In genomic region chr2:119369845-119370244, GRCh38 we compare ENCODE assay signal across 28 cellular contexts. TPM values are rescaled to one million over a fixed set of nuclear protein-coding genes. Genes with fewer than 3 reads are reported as not detected.
DNase-seq lines count a peak whose midpoint lies in the region; ATAC-seq and TF ChIP-seq lines count a peak whose summit lies in the region.
"Had no signal": no experiment of that assay in that cellular context is flagged by ENCODE, and none has a peak within 500 bp of the region (broad histone marks: within the 10 kb centered on the region; RNA-seq: fewer than 3 reads in every experiment).

No MANE protein-coding gene starts in this region.

- peaks cover 74% of the 10 kb centered on the region for H3K36me3 Mint-ChIP-seq in activated CD4-positive, alpha-beta memory T cell treated with anti-CD3 and anti-CD28 coated beads, Interleukin-2, amount 10 ng/mL, durations not matched to agents 7 days and 5 days (ENCODE audit: low read depth)
- H3K36me3 Mint-ChIP-seq in activated CD4-positive, alpha-beta memory T cell treated with anti-CD3 and anti-CD28 coated beads for 36 hours: peaks cover 65% of the 10 kb centered on the region
- H3K36me3 Mint-ChIP-seq in T-helper 17 cell (ENCODE audit: low read depth): peaks cover 13% of the 10 kb centered on the region

- H3K9me3 ChIP-seq in T-helper 17 cell (ENCODE audit: control insufficient read depth, low read length, poor library complexity, severe bottlenecking): no peaks in the 10 kb centered on the region
- no peaks in the 10 kb centered on the region for H3K9me3 ChIP-seq in skeletal muscle tissue (ENCODE audit: control insufficient read depth in 3 of 3, low read length in 3 of 3)
- H3K9me3 ChIP-seq in PC-3 (ENCODE audit: low read length): no peaks in the 10 kb centered on the region
- H3K9me3 ChIP-seq: sigmoid colon had no signal

- no peak for TF ChIP-seq CTCF in PC-3 (conservative IDR thresholded peaks at IDR 0.05; ENCODE audit: low read depth, low read length)

- H3K4me1 ChIP-seq in skeletal muscle tissue (ENCODE audit: control insufficient read depth in 3 of 3, insufficient read depth in 3 of 3, low read length in 3 of 3) (peaks cover 34 to 48% (median 36%) of the 10 kb centered on the region in 3 donors), PC-3 (ENCODE audit: insufficient read depth, low read length) (peaks cover 29% of the 10 kb centered on the region)

- intact Hi-C loops in activated CD4-positive, alpha-beta memory T cell treated with anti-CD3 and anti-CD28 coated beads for 36 hours (cut with micrococcal nuclease): loop anchor here (5.0 kb wide), 5 partner anchors 138 to 1558 kb away; partner anchors contain the start of genes CCDC93, DDX18 and EPB41L5
- intact Hi-C loops in PC-3 (cut with micrococcal nuclease): loop anchor here (10.0 kb wide), 1 partner anchor 55 kb away; no protein-coding TSS in a partner anchor

- H3K79me2 ChIP-seq in PC-3 (ENCODE audit: low read length): peaks cover 42% of the 10 kb centered on the region

- ATAC-seq in T-helper 17 cell (no peak), PC-3 (no peak)

- POLR2A ChIA-PET in activated CD4-positive, alpha-beta memory T cell treated with anti-CD3 and anti-CD28 coated beads, Interleukin-2, amount 10 ng/mL, durations not matched to agents 7 days and 5 days (lab: Charles Lee): no interaction called here
- POLR2A ChIA-PET in activated CD4-positive, alpha-beta memory T cell treated with anti-CD3 and anti-CD28 coated beads for 36 hours (lab: Charles Lee): no interaction called here
- POLR2A ChIA-PET in PC-3 (lab: Charles Lee; ENCODE audit: unreplicated experiment): no interaction called here

- H3K36me3 ChIP-seq in skeletal muscle tissue (ENCODE audit: control insufficient read depth in 3 of 3, insufficient read depth in 3 of 3, low read length in 3 of 3) (peaks cover 42 to 52% (median 43%) of the 10 kb centered on the region in 3 donors), PC-3 (ENCODE audit: low read depth, low read length) (peaks cover 52% of the 10 kb centered on the region)

- peaks cover 37% of the 10 kb centered on the region for H3K4me1 Mint-ChIP-seq in activated CD4-positive, alpha-beta memory T cell treated with anti-CD3 and anti-CD28 coated beads, Interleukin-2, amount 10 ng/mL, durations not matched to agents 7 days and 5 days
- H3K4me1 Mint-ChIP-seq in activated CD4-positive, alpha-beta memory T cell treated with anti-CD3 and anti-CD28 coated beads for 36 hours (ENCODE audit: low read depth): peaks cover 24% of the 10 kb centered on the region
- H3K4me1 Mint-ChIP-seq in T-helper 17 cell: peaks cover 36% of the 10 kb centered on the region

- H3F3A ChIP-seq in PC-3 (ENCODE audit: low read length, unreplicated experiment): no peaks in the 10 kb centered on the region

- H3K4me3 ChIP-seq in skeletal muscle tissue (ENCODE audit: low read length in 3 of 3) (peak overlapping the region in 1 of 3 donors; percentile 35), PC-3 (ENCODE audit: low read length) (no peak overlapping the region)
- H3K4me3 ChIP-seq: GM23248, hepatocyte, Peyer's patch, sigmoid colon had no signal

- H3K9me3 Mint-ChIP-seq in activated CD4-positive, alpha-beta memory T cell treated with anti-CD3 and anti-CD28 coated beads, Interleukin-2, amount 10 ng/mL, durations not matched to agents 7 days and 5 days: peaks cover 2% of the 10 kb centered on the region
- H3K9me3 Mint-ChIP-seq in activated CD4-positive, alpha-beta memory T cell treated with anti-CD3 and anti-CD28 coated beads for 36 hours: peaks cover 14% of the 10 kb centered on the region
- H3K9me3 Mint-ChIP-seq: activated naive CD8-positive, alpha-beta T cell treated with anti-CD3 and anti-CD28 coated beads, Interleukin-2, amount 10 ng/mL, durations not matched to agents 7 days and 5 days had no signal

- CTCF ChIA-PET in activated CD4-positive, alpha-beta memory T cell treated with anti-CD3 and anti-CD28 coated beads, Interleukin-2, amount 10 ng/mL, durations not matched to agents 7 days and 5 days (lab: Charles Lee): no interaction called here
- CTCF ChIA-PET in activated CD4-positive, alpha-beta memory T cell treated with anti-CD3 and anti-CD28 coated beads for 36 hours (lab: Charles Lee): no interaction called here
- CTCF ChIA-PET in PC-3 (lab: Charles Lee): no interaction called here

- no peaks in the 10 kb centered on the region for H3K9me2 ChIP-seq in PC-3 (replicated peaks; ENCODE audit: low read length)

- no peak overlapping the region for H3K4me2 ChIP-seq in PC-3 (ENCODE audit: low read length)

- H3K9ac ChIP-seq in skeletal muscle tissue (ENCODE audit: low read depth in 1 of 3, low read length in 3 of 3) (peak overlapping the region in 2 of 3 donors; percentile 17 to 48), PC-3 (ENCODE audit: low read length) (no peak overlapping the region)
- H3K9ac ChIP-seq: GM23248 had no signal

- H3K27ac ChIP-seq in layer of hippocampus (ENCODE audit: low read depth, low read length): peak overlapping the region; percentile 87
- H3K27ac ChIP-seq in skeletal muscle tissue (ENCODE audit: low read depth, low read length): peak overlapping the region; percentile 50
- no peak overlapping the region for H3K27ac ChIP-seq in PC-3 (ENCODE audit: low read length)
- H3K27ac ChIP-seq: GM23248, hepatocyte, Peyer's patch had no signal

- no peak overlapping the region for H2AFZ ChIP-seq in PC-3 (ENCODE audit: low read length)
- H2AFZ ChIP-seq: GM23248, hepatocyte had no signal

- H3K27me3 Mint-ChIP-seq in activated CD4-positive, alpha-beta memory T cell treated with anti-CD3 and anti-CD28 coated beads, Interleukin-2, amount 10 ng/mL, durations not matched to agents 7 days and 5 days: no peaks in the 10 kb centered on the region
- H3K27me3 Mint-ChIP-seq in activated CD4-positive, alpha-beta memory T cell treated with anti-CD3 and anti-CD28 coated beads for 36 hours: no peaks in the 10 kb centered on the region
- H3K27me3 Mint-ChIP-seq in T-helper 17 cell: no peaks in the 10 kb centered on the region
- H3K27me3 Mint-ChIP-seq: activated naive CD8-positive, alpha-beta T cell treated with anti-CD3 and anti-CD28 coated beads, Interleukin-2, amount 10 ng/mL, durations not matched to agents 7 days and 5 days; memory B cell had no signal

- BruUV-seq in PC-3 (replicated peaks; lab: Mats Ljungman, UMichigan): no TSS peak

- no peak overlapping the region for H3K27ac Mint-ChIP-seq in activated CD4-positive, alpha-beta memory T cell treated with anti-CD3 and anti-CD28 coated beads, Interleukin-2, amount 10 ng/mL, durations not matched to agents 7 days and 5 days
- no peak overlapping the region for H3K27ac Mint-ChIP-seq in activated CD4-positive, alpha-beta memory T cell treated with anti-CD3 and anti-CD28 coated beads for 36 hours
- peak overlapping the region; percentile 34 for H3K27ac Mint-ChIP-seq in T-helper 17 cell
- H3K27ac Mint-ChIP-seq: activated naive CD8-positive, alpha-beta T cell treated with anti-CD3 and anti-CD28 coated beads, Interleukin-2, amount 10 ng/mL, durations not matched to agents 7 days and 5 days; memory B cell had no signal

- no peaks in the 10 kb centered on the region for H3K27me3 ChIP-seq in layer of hippocampus (ENCODE audit: control insufficient read depth, insufficient read depth, low read length)
- no peaks in the 10 kb centered on the region for H3K27me3 ChIP-seq in skeletal muscle tissue (ENCODE audit: control insufficient read depth in 3 of 3, insufficient read depth in 3 of 3, low read length in 3 of 3)
- no peaks in the 10 kb centered on the region for H3K27me3 ChIP-seq in PC-3 (ENCODE audit: low read length)
- H3K27me3 ChIP-seq: hepatocyte, Peyer's patch, sigmoid colon had no signal

- DNase-seq in activated CD4-positive, alpha-beta memory T cell treated with anti-CD3 and anti-CD28 coated beads, Interleukin-2, amount 10 ng/mL, durations not matched to agents 7 days and 5 days: no peak
- no peak for DNase-seq in activated CD4-positive, alpha-beta memory T cell treated with anti-CD3 and anti-CD28 coated beads for 36 hours
- DNase-seq in T-helper 17 cell: no peak
- DNase-seq in PC-3: no peak
- DNase-seq in EL: no peak
- no peak for DNase-seq in stimulated activated CD4-positive, alpha-beta T cell treated with anti-CD3 and anti-CD28 coated beads, Interleukin-2, amount 100 ng/mL, for 48 hours
- DNase-seq: 8988T; activated CD8-positive, alpha-beta memory T cell treated with anti-CD3 and anti-CD28 coated beads for 24 hours; activated effector memory CD4-positive, alpha-beta T cell treated with Interleukin-2 at 50 U/mL for 16 hours; activated naive CD8-positive, alpha-beta T cell treated with anti-CD3 and anti-CD28 coated beads, Interleukin-2, amount 10 ng/mL, durations not matched to agents 7 days and 5 days; activated T-cell treated with anti-CD3 and anti-CD28 coated beads for 4 hours; dermis blood vessel endothelial cell; DND-41; GM23248; IMR-90; kidney glomerular epithelial cell; NCI-H1048; NCI-H1694; Peyer's patch; SIG-M5; sigmoid colon; stimulated activated CD4-positive, alpha-beta T cell treated with anti-CD3 and anti-CD28 coated beads, Interleukin-4, amount 100 ng/mL, for 4 hours; trophoblast cell had no signal

- H3K4me3 Mint-ChIP-seq in activated CD4-positive, alpha-beta memory T cell treated with anti-CD3 and anti-CD28 coated beads, Interleukin-2, amount 10 ng/mL, durations not matched to agents 7 days and 5 days: peak overlapping the region; percentile 3
- no peak overlapping the region for H3K4me3 Mint-ChIP-seq in activated CD4-positive, alpha-beta memory T cell treated with anti-CD3 and anti-CD28 coated beads for 36 hours
- no peak overlapping the region for H3K4me3 Mint-ChIP-seq in T-helper 17 cell
- H3K4me3 Mint-ChIP-seq: activated naive CD8-positive, alpha-beta T cell treated with anti-CD3 and anti-CD28 coated beads, Interleukin-2, amount 10 ng/mL, durations not matched to agents 7 days and 5 days; CD14-positive monocyte; memory B cell had no signal

- H4K20me1 ChIP-seq in PC-3 (ENCODE audit: low read length): peaks cover 16% of the 10 kb centered on the region

RNA-seq across cellular contexts. Expression of gene DBI, which starts 3.1 kb away (rescaled TPM):
- 100 to 1,000 TPM; 142 to 150 TPM for total RNA-seq in activated CD4-positive, alpha-beta memory T cell treated with anti-CD3 and anti-CD28 coated beads, Interleukin-2, amount 10 ng/mL, durations not matched to agents 7 days and 5 days
- 100 to 1,000 TPM; 149 to 150 TPM for total RNA-seq in activated CD4-positive, alpha-beta memory T cell treated with anti-CD3 and anti-CD28 coated beads for 36 hours
- total RNA-seq in T-helper 17 cell (10 to 100 TPM; 39.3 to 43.0 TPM), skeletal muscle tissue (76.7 TPM), PC-3 (2014; rRNA removed) (197 and 273 TPM in 2 replicates)

RNA-seq across cellular contexts. Expression of gene C2orf76, which starts 3.2 kb away (rescaled TPM):
- 1 to 10 TPM; 6.9 to 7.1 TPM for total RNA-seq in activated CD4-positive, alpha-beta memory T cell treated with anti-CD3 and anti-CD28 coated beads, Interleukin-2, amount 10 ng/mL, durations not matched to agents 7 days and 5 days
- 10 to 100 TPM; 10.5 to 11.5 TPM for total RNA-seq in activated CD4-positive, alpha-beta memory T cell treated with anti-CD3 and anti-CD28 coated beads for 36 hours
- total RNA-seq in T-helper 17 cell: 1 to 10 TPM; 7.2 to 9.0 TPM
- total RNA-seq in skeletal muscle tissue: 10.4 TPM
- total RNA-seq in PC-3 (2014; rRNA removed): 3.1 and 10.2 TPM in 2 replicates
